9 cellular contexts compared by ENCODE assay signal in the genomic region with DNA sequence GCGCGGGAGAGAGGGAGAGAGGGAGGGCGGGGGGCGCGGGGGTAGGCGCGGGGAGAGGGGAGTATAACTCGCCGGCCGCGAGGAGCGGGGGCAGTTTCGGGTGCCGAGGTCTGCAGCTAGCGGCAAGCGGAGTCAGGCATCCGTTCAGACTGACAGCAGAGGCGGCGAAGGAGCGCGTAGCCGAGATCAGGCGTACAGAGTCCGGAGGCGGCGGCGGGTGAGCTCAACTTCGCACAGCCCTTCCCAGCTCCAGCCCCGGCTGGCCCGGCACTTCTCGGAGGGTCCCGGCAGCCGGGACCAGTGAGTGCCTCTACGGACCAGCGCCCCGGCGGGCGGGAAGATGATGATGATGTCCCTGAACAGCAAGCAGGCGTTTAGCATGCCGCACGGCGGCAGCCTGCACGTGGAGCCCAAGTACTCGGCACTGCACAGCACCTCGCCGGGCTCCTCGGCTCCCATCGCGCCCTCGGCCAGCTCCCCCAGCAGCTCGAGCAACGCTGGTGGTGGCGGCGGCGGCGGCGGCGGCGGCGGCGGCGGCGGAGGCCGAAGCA. TPM values are rescaled to one million over a fixed set of nuclear protein-coding genes. Genes with fewer than 3 reads are reported as not detected.
DNase-seq lines count a peak whose midpoint lies in the region; ATAC-seq and TF ChIP-seq lines count a peak whose summit lies in the region.
"Had no signal": no experiment of that assay in that cellular context is flagged by ENCODE, and none has a peak within 500 bp of the region (broad histone marks: within the 10 kb centered on the region; RNA-seq: fewer than 3 reads in every experiment).

A gene with protein sequence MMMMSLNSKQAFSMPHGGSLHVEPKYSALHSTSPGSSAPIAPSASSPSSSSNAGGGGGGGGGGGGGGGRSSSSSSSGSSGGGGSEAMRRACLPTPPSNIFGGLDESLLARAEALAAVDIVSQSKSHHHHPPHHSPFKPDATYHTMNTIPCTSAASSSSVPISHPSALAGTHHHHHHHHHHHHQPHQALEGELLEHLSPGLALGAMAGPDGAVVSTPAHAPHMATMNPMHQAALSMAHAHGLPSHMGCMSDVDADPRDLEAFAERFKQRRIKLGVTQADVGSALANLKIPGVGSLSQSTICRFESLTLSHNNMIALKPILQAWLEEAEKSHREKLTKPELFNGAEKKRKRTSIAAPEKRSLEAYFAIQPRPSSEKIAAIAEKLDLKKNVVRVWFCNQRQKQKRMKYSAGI (plus strand): TSS at position 93 of the 551 bp plus-strand sequence. CDS start 248 bp downstream, at position 341.

- no peak for TF ChIP-seq CTCF in CD8-positive, alpha-beta T cell (IDR thresholded peaks at IDR 0.05)
- no peak for TF ChIP-seq CTCF in natural killer cell (IDR thresholded peaks at IDR 0.05)

- no peaks in the 10 kb centered on the region for H3K9me3 Mint-ChIP-seq in CD8-positive, alpha-beta T cell
- peaks cover 6% of the 10 kb centered on the region for H3K9me3 Mint-ChIP-seq in central memory CD8-positive, alpha-beta T cell
- H3K9me3 Mint-ChIP-seq in natural killer cell: peaks cover 2 to 5% of the 10 kb centered on the region in 2 donors

- DNase-seq in CD8-positive, alpha-beta T cell: no peak
- DNase-seq in HEK293T (ENCODE audit: extremely low spot score): peak; percentile 58
- DNase-seq in central memory CD8-positive, alpha-beta T cell (ENCODE audit: low spot score in 2 of 2): no peak
- no peak for DNase-seq in natural killer cell
- DNase-seq in central memory CD4-positive, alpha-beta T cell: no peak
- DNase-seq in NAMALWA (ENCODE audit: low spot score): no peak

- peak within 1 kb of the TSS; percentile 58 for H3K4me3 Mint-ChIP-seq in CD8-positive, alpha-beta T cell
- peak within 1 kb of the TSS; percentile 52 for H3K4me3 Mint-ChIP-seq in central memory CD8-positive, alpha-beta T cell
- peak within 1 kb of the TSS; percentile 52 for H3K4me3 Mint-ChIP-seq in natural killer cell

- H3K36me3 ChIP-seq in CD8-positive, alpha-beta T cell (ENCODE audit: insufficient read depth, low read length): no peaks in the 10 kb centered on the region

- intact Hi-C loops in CD8-positive, alpha-beta T cell (cut with DNase I, micrococcal nuclease): no loop called here
- intact Hi-C loops in natural killer cell (cut with micrococcal nuclease): no loop called here

- H3K4me1 Mint-ChIP-seq in CD8-positive, alpha-beta T cell (ENCODE audit: low read depth): peaks cover 21% of the 10 kb centered on the region
- peaks cover 15% of the 10 kb centered on the region for H3K4me1 Mint-ChIP-seq in central memory CD8-positive, alpha-beta T cell
- peaks cover 0 to 10% of the 10 kb centered on the region in 2 donors for H3K4me1 Mint-ChIP-seq in natural killer cell

- CTCF ChIA-PET in CD8-positive, alpha-beta T cell (lab: Charles Lee): no interaction called here
- CTCF ChIA-PET in HEK293T (lab: Yijun Ruan, JAX): no interaction called here

- H3K9me3 ChIP-seq in CD8-positive, alpha-beta T cell (ENCODE audit: low read length): no peaks in the 10 kb centered on the region

- H3K4me1 ChIP-seq in CD8-positive, alpha-beta T cell (ENCODE audit: insufficient read depth, low read length): no peaks in the 10 kb centered on the region

- ATAC-seq in CD8-positive, alpha-beta T cell: no peak
- no peak for ATAC-seq in central memory CD8-positive, alpha-beta T cell (replicated peaks; ENCODE audit: extremely low read depth, poor library complexity, severe bottlenecking)
- ATAC-seq in natural killer cell (peak in 1 of 3 donors; percentile 33), GM19324 (IDR thresholded peaks at IDR 0.05; ENCODE audit: low FRiP score, unreplicated experiment) (no peak), HG02885 (IDR thresholded peaks at IDR 0.05; ENCODE audit: poor library complexity, unreplicated experiment) (no peak)

- POLR2A ChIA-PET in CD8-positive, alpha-beta T cell (lab: Charles Lee): no interaction called here
- POLR2A ChIA-PET in HEK293T (lab: Yijun Ruan, JAX): no interaction called here

- H3K27me3 ChIP-seq in CD8-positive, alpha-beta T cell (ENCODE audit: insufficient read depth, low read length): peaks cover 33% of the 10 kb centered on the region

- H3K27ac ChIP-seq in CD8-positive, alpha-beta T cell (ENCODE audit: low read depth, low read length): no peak within 1 kb of the TSS

- H3K36me3 Mint-ChIP-seq in CD8-positive, alpha-beta T cell: no peaks in the 10 kb centered on the region
- H3K36me3 Mint-ChIP-seq in central memory CD8-positive, alpha-beta T cell (ENCODE audit: insufficient read depth): no peaks in the 10 kb centered on the region
- H3K36me3 Mint-ChIP-seq in natural killer cell: peaks cover 23% of the 10 kb centered on the region

- no peak within 1 kb of the TSS for H3K27ac Mint-ChIP-seq in CD8-positive, alpha-beta T cell
- no peak within 1 kb of the TSS for H3K27ac Mint-ChIP-seq in central memory CD8-positive, alpha-beta T cell (ENCODE audit: low read depth)
- H3K27ac Mint-ChIP-seq in natural killer cell: no peak within 1 kb of the TSS

- H3K4me3 ChIP-seq in CD8-positive, alpha-beta T cell (ENCODE audit: low read depth, low read length): no peak within 1 kb of the TSS

- H3K27me3 Mint-ChIP-seq in CD8-positive, alpha-beta T cell (ENCODE audit: low read depth): peaks cover 74% of the 10 kb centered on the region
- H3K27me3 Mint-ChIP-seq in central memory CD8-positive, alpha-beta T cell: peaks cover 96% of the 10 kb centered on the region
- peaks cover 64 to 86% of the 10 kb centered on the region in 2 donors for H3K27me3 Mint-ChIP-seq in natural killer cell (ENCODE audit: low read depth in 2 of 2)

TF ChIP-seq in HEK293T, 16 proteins besides CTCF, POLR2A, EP300 and RAD21:
- TF ChIP-seq PKNOX1 (IDR thresholded peaks at IDR 0.05) (no peak; the same call in 1 of the 2 replicates), L3MBTL2 (conservative IDR thresholded peaks at IDR 0.05) (peak; percentile 90), ZNF384 (IDR thresholded peaks at IDR 0.05) (no peak), ARNT (IDR thresholded peaks at IDR 0.05) (no peak)

RNA-seq across cellular contexts. Expression of the gene that starts here (rescaled TPM):
- total RNA-seq in CD8-positive, alpha-beta T cell: not detected
- not detected for total RNA-seq in natural killer cell
- total RNA-seq: RPMI7951 had no signal
